ENCODE assay signal across 18 cellular contexts in the genomic region with DNA sequence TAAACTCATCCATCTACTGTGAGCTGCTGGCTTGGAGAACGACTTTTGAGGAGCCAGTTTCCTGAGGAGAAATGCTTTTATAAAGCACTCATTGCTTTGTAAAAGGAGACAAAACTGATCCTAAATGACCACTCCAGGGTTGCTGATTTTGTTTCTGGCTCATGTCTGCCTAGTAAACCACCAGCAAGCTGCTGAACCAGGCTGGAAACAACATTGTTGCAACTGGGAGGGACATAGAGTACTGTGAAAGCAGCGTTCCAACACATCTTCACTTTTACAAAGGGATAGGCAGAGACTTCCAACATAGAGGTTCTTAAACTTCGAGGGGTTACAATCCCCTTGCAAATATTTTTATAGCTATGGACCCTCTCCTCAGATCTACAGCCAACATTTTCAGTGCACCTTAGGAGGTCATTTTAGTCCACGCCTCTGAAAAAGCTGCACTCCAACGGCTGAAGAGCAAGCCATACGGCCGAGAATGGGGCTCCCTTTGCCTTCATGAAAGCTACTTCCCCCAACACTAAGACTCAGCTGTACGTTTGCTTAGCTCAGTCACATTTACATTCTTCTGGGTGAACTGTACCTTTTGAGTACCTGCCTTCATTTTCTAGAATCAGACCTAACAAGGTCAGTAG. TPM values are rescaled to one million over a fixed set of nuclear protein-coding genes. Genes with fewer than 3 reads are reported as not detected.
DNase-seq lines count a peak whose midpoint lies in the region; ATAC-seq, FAIRE-seq and TF ChIP-seq lines count a peak whose summit lies in the region.
"Had no signal": no experiment of that assay in that cellular context is flagged by ENCODE, and none has a peak within 500 bp of the region (broad histone marks: within the 10 kb centered on the region; RNA-seq: fewer than 3 reads in every experiment).

No MANE protein-coding gene starts in this region.

- H3K9ac ChIP-seq in H9 (ENCODE audit: extremely low read depth, insufficient read length, low read length) (no peak overlapping the region), OCI-LY3 (ENCODE audit: low read length) (no peak overlapping the region), HepG2 (ENCODE audit: insufficient read depth, low read depth, low read length) (no peak overlapping the region)

- no peak overlapping the region for H3K4me3 ChIP-seq in OCI-LY3 (ENCODE audit: low read length)
- H3K4me3 ChIP-seq in HepG2 (replicated peaks in 1 of 3; ENCODE audit: insufficient read depth in 1 of 3, low read depth in 2 of 3, low read length in 3 of 3) = no peak overlapping the region
- no peak overlapping the region for H3K4me3 ChIP-seq in Caco-2 (ENCODE audit: low read depth, low read length)
- H3K4me3 ChIP-seq in A673 (ENCODE audit: low read depth, low read length, poor library complexity, severe bottlenecking) = no peak overlapping the region
- H3K4me3 ChIP-seq: HAP-1, hepatocyte, right atrium auricular region had no signal

- no peak overlapping the region for H2BK5ac ChIP-seq in H9 (ENCODE audit: insufficient read length, low read length)

- no CpG with 5 or more reads among the region's 8 CpGs for WGBS in H9 (ENCODE audit: extremely low coverage, insufficient read length, low lambda C conversion rate)
- 89% methylated on average over 8 of the region's 8 CpGs for WGBS in HepG2 (ENCODE audit: low lambda C conversion rate)

- no peak for TF ChIP-seq EP300 in HepG2 (IDR thresholded peaks at IDR 0.05; ENCODE audit: low read depth in 2 of 2, low read length in 2 of 2)
- TF ChIP-seq EP300 in HepG2 (CRISPR knock-in tag; IDR thresholded peaks at IDR 0.05; ENCODE audit: borderline replicate concordance) = no peak

- H3K4me3 Mint-ChIP-seq in H9 (no peak overlapping the region), Caco-2 (ENCODE audit: unreplicated experiment) (no peak overlapping the region)
- H3K4me3 Mint-ChIP-seq: activated naive CD8-positive, alpha-beta T cell treated with anti-CD3 and anti-CD28 coated beads, Interleukin-2, amount 10 ng/mL, durations not matched to agents 7 days and 5 days; activated T-cell treated with anti-CD3 and anti-CD28 coated beads, Interleukin-2, amount 50 U/mL, for 24 hours had no signal

- H3K9me3 Mint-ChIP-seq in H9 = no peaks in the 10 kb centered on the region
- H3K9me3 Mint-ChIP-seq in Caco-2 (ENCODE audit: unreplicated experiment) = no peaks in the 10 kb centered on the region
- H3K9me3 Mint-ChIP-seq: activated naive CD8-positive, alpha-beta T cell treated with anti-CD3 and anti-CD28 coated beads, Interleukin-2, amount 10 ng/mL, durations not matched to agents 7 days and 5 days; activated T-cell treated with anti-CD3 and anti-CD28 coated beads, Interleukin-2, amount 50 U/mL, for 24 hours had no signal

- H3K36me3 ChIP-seq in OCI-LY3 (replicated peaks; ENCODE audit: low read depth, low read length) (peaks cover 39% of the 10 kb centered on the region), HepG2 (replicated peaks in 1 of 2; ENCODE audit: control insufficient read depth in 1 of 2, insufficient read depth in 2 of 2, low read length in 2 of 2) (peaks cover 11 to 17% of the 10 kb centered on the region in 2 experiments; a peak in 4 of 5 replicates), Caco-2 (ENCODE audit: control insufficient read depth, insufficient read depth, low read length) (no peaks in the 10 kb centered on the region), A673 (ENCODE audit: insufficient read depth, low read length, poor library complexity, severe bottlenecking) (peaks cover 15% of the 10 kb centered on the region)

- H3K23ac ChIP-seq in H9 (ENCODE audit: insufficient read length, low read depth, low read length) = no peak overlapping the region

- no peak overlapping the region for H4K8ac ChIP-seq in H9 (replicated peaks; ENCODE audit: insufficient read length, low read depth, low read length)

- CTCF ChIA-PET in HepG2 (lab: Yijun Ruan, JAX; ENCODE audit: low intra/inter-chr PET ratio, low total read pairs) (interaction anchor here (1.6 kb wide), 1 partner anchor 321 kb away, joined by 7 read pairs; no protein-coding TSS in a partner anchor), Caco-2 (lab: Charles Lee) (interaction anchor here (0.5 to 2.3 kb wide), 4 partner anchors 14 to 288 kb away, joined by 3 to 19 read pairs (median 5); no protein-coding TSS in a partner anchor), A673 (lab: Charles Lee) (interaction anchor here (1.0 to 1.4 kb wide), 2 partner anchors 234 to 242 kb away, joined by 3 read pairs; no protein-coding TSS in a partner anchor)

- in situ Hi-C loops in HepG2 (cut with HindIII; ENCODE audit: extremely low pct_ligation_motif_present, low pct_unique_long_range_greater_than_20kb) = loop anchor here (25.0 kb wide), 1 partner anchor 229 kb away; the partner anchor contains the start of gene GPR83

- H2BK120ac ChIP-seq in H9 (ENCODE audit: low read depth, low read length, poor library complexity, severe bottlenecking) = no peak overlapping the region

- H3K4ac ChIP-seq in H9 (ENCODE audit: low read depth, low read length) = no peak overlapping the region

- H3K27me3 ChIP-seq in H9 (ENCODE audit: insufficient read depth, low read length) (no peaks in the 10 kb centered on the region), OCI-LY3 (ENCODE audit: low read depth, low read length) (no peaks in the 10 kb centered on the region), HepG2 (ENCODE audit: control insufficient read depth in 1 of 2, insufficient read depth in 2 of 2, low read length in 2 of 2) (no peaks in the 10 kb centered on the region), Caco-2 (replicated peaks; ENCODE audit: control insufficient read depth, insufficient read depth, low read length) (no peaks in the 10 kb centered on the region), A673 (replicated peaks; ENCODE audit: insufficient read depth, low read depth, low read length, poor library complexity) (no peaks in the 10 kb centered on the region)
- H3K27me3 ChIP-seq: hepatocyte, right atrium auricular region had no signal

- H3K36me3 Mint-ChIP-seq in H9 (ENCODE audit: insufficient read depth in 1 of 3, low read depth in 3 of 3) = peaks cover 20 to 45% (median 38%) of the 10 kb centered on the region in 3 experiments
- H3K36me3 Mint-ChIP-seq in Caco-2 (ENCODE audit: insufficient read depth, unreplicated experiment) = peaks cover 54% of the 10 kb centered on the region

- BruUV-seq in HepG2 (replicated peaks; lab: Mats Ljungman, UMichigan) (no TSS peak), Caco-2 (replicated peaks; lab: Mats Ljungman, UMichigan) (no TSS peak), A673 (replicated peaks; lab: Mats Ljungman, UMichigan) (no TSS peak)

- H4K91ac ChIP-seq in H9 (ENCODE audit: insufficient read length, low read depth, low read length) = no peak overlapping the region

- no peak overlapping the region for H2BK12ac ChIP-seq in H9 (ENCODE audit: insufficient read length, low read depth, low read length)

- 0 out of 2 replicates have a peak, but pooled peaks cover 2% of the 10 kb centered on the region for H3K4me1 ChIP-seq in H9 (ENCODE audit: insufficient read depth, low read length)
- H3K4me1 ChIP-seq in OCI-LY3 (ENCODE audit: low read length) = peaks cover 25% of the 10 kb centered on the region
- peaks cover 8% of the 10 kb centered on the region; the same call in 1 of the 2 replicates for H3K4me1 ChIP-seq in HepG2 (ENCODE audit: insufficient read depth, low read length)
- H3K4me1 ChIP-seq in Caco-2 = no peaks in the 10 kb centered on the region
- peaks cover 16% of the 10 kb centered on the region for H3K4me1 ChIP-seq in A673 (ENCODE audit: insufficient read depth, low read length, poor library complexity, severe bottlenecking)
- H3K4me1 ChIP-seq: right atrium auricular region had no signal

- H3K4me2 ChIP-seq in H9 (ENCODE audit: insufficient read depth, insufficient read length, low read length) (no peak overlapping the region), OCI-LY3 (ENCODE audit: low read length) (peak overlapping the region; percentile 75), HepG2 (ENCODE audit: low read depth, low read length) (no peak overlapping the region)

- H3T11ph ChIP-seq in H9 (ENCODE audit: low read length) = no peak overlapping the region

- H2AFZ ChIP-seq in H9 (ENCODE audit: low read length) (no peak overlapping the region), OCI-LY3 (ENCODE audit: low read depth, low read length) (no peak overlapping the region), HepG2 (ENCODE audit: low read length) (no peak overlapping the region)
- H2AFZ ChIP-seq: hepatocyte had no signal

- no peak overlapping the region for H4K5ac ChIP-seq in H9 (ENCODE audit: insufficient read length, low read depth, low read length)

- no peaks in the 10 kb centered on the region for H3K27me3 Mint-ChIP-seq in H9 (ENCODE audit: low read depth)
- H3K27me3 Mint-ChIP-seq in Caco-2 (ENCODE audit: insufficient read depth, unreplicated experiment) = no peaks in the 10 kb centered on the region
- H3K27me3 Mint-ChIP-seq: activated naive CD8-positive, alpha-beta T cell treated with anti-CD3 and anti-CD28 coated beads, Interleukin-2, amount 10 ng/mL, durations not matched to agents 7 days and 5 days; activated T-cell treated with anti-CD3 and anti-CD28 coated beads, Interleukin-2, amount 50 U/mL, for 24 hours had no signal

- H3K56ac ChIP-seq in H9 (ENCODE audit: insufficient read length, low read depth, low read length) = no peak overlapping the region

- no peak for FAIRE-seq in HepG2 (lab: Jason Lieb, UNC)

- no peak overlapping the region for H2AK5ac ChIP-seq in H9 (ENCODE audit: insufficient read length, low read length)

- H3K18ac ChIP-seq in H9 (ENCODE audit: insufficient read length, low read depth, low read length) = no peak overlapping the region

- no peaks in the 10 kb centered on the region for H3K23me2 ChIP-seq in H9 (ENCODE audit: insufficient read length, low read depth, low read length, poor library complexity, severe bottlenecking)

- peaks cover 20 to 27% of the 10 kb centered on the region in 2 experiments for H3K4me1 Mint-ChIP-seq in H9
- peaks cover 8% of the 10 kb centered on the region for H3K4me1 Mint-ChIP-seq in Caco-2 (ENCODE audit: low read depth, unreplicated experiment)
- H3K4me1 Mint-ChIP-seq: activated naive CD8-positive, alpha-beta T cell treated with anti-CD3 and anti-CD28 coated beads, Interleukin-2, amount 10 ng/mL, durations not matched to agents 7 days and 5 days had no signal

- peak; percentile 50; the same call in 2 of the 3 replicates for ATAC-seq in HepG2

- H3K27ac Mint-ChIP-seq in H9 = peak overlapping the region in 2 of 3 experiments; percentile 65 to 75; a peak in 2 of 7 replicates
- no peak overlapping the region for H3K27ac Mint-ChIP-seq in Caco-2 (ENCODE audit: unreplicated experiment)
- H3K27ac Mint-ChIP-seq: activated naive CD8-positive, alpha-beta T cell treated with anti-CD3 and anti-CD28 coated beads, Interleukin-2, amount 10 ng/mL, durations not matched to agents 7 days and 5 days; activated T-cell treated with anti-CD3 and anti-CD28 coated beads, Interleukin-2, amount 50 U/mL, for 24 hours had no signal

- TF ChIP-seq RAD21 in HepG2 (CRISPR knock-in tag; IDR thresholded peaks at IDR 0.05) = no peak

- H3K9me3 ChIP-seq in H9 (ENCODE audit: control insufficient read depth, low read depth, low read length) = no peaks in the 10 kb centered on the region
- no peaks in the 10 kb centered on the region for H3K9me3 ChIP-seq in OCI-LY3 (ENCODE audit: insufficient read depth, low read length)
- no peaks in the 10 kb centered on the region for H3K9me3 ChIP-seq in HepG2 (ENCODE audit: low read length)
- H3K9me3 ChIP-seq in Caco-2 = no peaks in the 10 kb centered on the region
- no peaks in the 10 kb centered on the region for H3K9me3 ChIP-seq in A673 (ENCODE audit: low read depth, low read length, poor library complexity, severe bottlenecking)
- H3K9me3 ChIP-seq: HAP-1, right atrium auricular region had no signal

- POLR2A ChIA-PET in HepG2 (lab: Yijun Ruan, JAX) = no interaction called here
- POLR2A ChIA-PET in Caco-2 (lab: Charles Lee) = interaction anchor here (1.1 kb wide), 1 partner anchor 54 kb away, joined by 7 read pairs; the partner anchor contains the start of gene PANX1
- POLR2A ChIA-PET in A673 (lab: Charles Lee; ENCODE audit: low non-redundant PET) = no interaction called here

- intact Hi-C loops in HepG2 (cut with micrococcal nuclease; ENCODE audit: unreplicated experiment) = loop anchor here (2.0 to 5.0 kb wide), 2 partner anchors 53 to 144 kb away; no protein-coding TSS in a partner anchor
- intact Hi-C loops in Caco-2 (cut with micrococcal nuclease; ENCODE audit: unreplicated experiment) = loop anchor here (1.0 to 5.0 kb wide), 4 partner anchors 129 to 288 kb away; partner anchors contain the start of gene GPR83
- intact Hi-C loops in A673 (cut with micrococcal nuclease; ENCODE audit: unreplicated experiment) = loop anchor here (1.0 kb wide), 1 partner anchor 321 kb away; no protein-coding TSS in a partner anchor

- TF ChIP-seq POLR2A in HepG2 (IDR thresholded peaks at IDR 0.05; ENCODE audit: insufficient read depth in 1 of 2, low read depth in 2 of 2, low read length in 2 of 2) = no peak

- H3K14ac ChIP-seq in H9 (ENCODE audit: insufficient read depth, low read length) = no peak overlapping the region

- H4K20me1 ChIP-seq in H9 (ENCODE audit: control insufficient read depth, insufficient read depth, insufficient read length) (no peaks in the 10 kb centered on the region), OCI-LY3 (ENCODE audit: insufficient read depth, low read length) (no peaks in the 10 kb centered on the region), HepG2 (ENCODE audit: insufficient read depth, low read length) (peaks cover 2% of the 10 kb centered on the region; the same call in 1 of the 2 replicates)

- H3K79me2 ChIP-seq in H9 (ENCODE audit: insufficient read depth, low read length) = no peaks in the 10 kb centered on the region
- H3K79me2 ChIP-seq in OCI-LY3 (ENCODE audit: low read length) = no peaks in the 10 kb centered on the region
- no peaks in the 10 kb centered on the region for H3K79me2 ChIP-seq in HepG2 (ENCODE audit: insufficient read depth, low read length)

- H2BK20ac ChIP-seq in H9 (ENCODE audit: low read depth, low read length, poor library complexity, severe bottlenecking) = no peak overlapping the region

- TF ChIP-seq CTCF in H9 (conservative IDR thresholded peaks at IDR 0.05) (no peak), OCI-LY3 (IDR thresholded peaks at IDR 0.05; ENCODE audit: low read depth, low read length) (no peak), HepG2 (CRISPR knock-in tag; IDR thresholded peaks at IDR 0.05) (no peak), Caco-2 (IDR thresholded peaks at IDR 0.05; ENCODE audit: insufficient read depth in 1 of 2, low read depth in 1 of 2, low read length in 1 of 2, severe bottlenecking in 1 of 2, unreplicated experiment in 1 of 2) (no peak), A673 (conservative IDR thresholded peaks at IDR 0.05; ENCODE audit: low read depth, low read length) (no peak)

- H2BK15ac ChIP-seq in H9 (ENCODE audit: low read depth, low read length) = no peak overlapping the region

- no peaks in the 10 kb centered on the region for H3K79me1 ChIP-seq in H9 (ENCODE audit: insufficient read depth, low read depth, low read length, poor library complexity, severe bottlenecking)

- DNase-seq in H9 = no peak
- no peak for DNase-seq in HepG2 (ENCODE audit: low spot score)
- no peak for DNase-seq in Caco-2
- DNase-seq in T-helper 9 cell = no peak
- no peak for DNase-seq in superior temporal gyrus (ENCODE audit: extremely low spot score)
- no peak for DNase-seq in A673 (ENCODE audit: low spot score)
- DNase-seq: activated naive CD8-positive, alpha-beta T cell treated with anti-CD3 and anti-CD28 coated beads, Interleukin-2, amount 10 ng/mL, durations not matched to agents 7 days and 5 days; DND-41; effector CD8-positive, alpha-beta T cell; KG1; NCI-H1048; NCI-H2171 treated with DMSO at 0.1 percent for 48 hours; NCI-H774 had no signal

- H3K27ac ChIP-seq in H9 (ENCODE audit: insufficient read length, low read depth, low read length) = no peak overlapping the region
- H3K27ac ChIP-seq in OCI-LY3 (ENCODE audit: low read length) = no peak overlapping the region
- H3K27ac ChIP-seq in HepG2 (ENCODE audit: extremely low read length, insufficient read depth, low read length) = no peak overlapping the region
- H3K27ac ChIP-seq in A673 (ENCODE audit: low read depth, low read length, poor library complexity, severe bottlenecking) = no peak overlapping the region
- H3K27ac ChIP-seq: right atrium auricular region had no signal

RNA-seq across cellular contexts. Expression of gene PANX1, which starts 54.7 kb away (rescaled TPM):
- total RNA-seq in H9 (2021) (37.4 and 37.5 TPM in 2 replicates), HepG2 (2016; rRNA removed; fragmentation: Illumina TruSeq; extraction: Trizol) (21.7 and 24.8 TPM in 2 replicates), Caco-2 (2022) (33.1 and 36.6 TPM in 2 replicates), A673 (2021) (34.2 and 39.0 TPM in 2 replicates)
- total RNA-seq in HepG2 (2016; cell fraction: cytosol; rRNA removed; fragmentation: Illumina TruSeq; extraction: Trizol; ENCODE audit: low read depth) = 2.7 and 3.0 TPM in 2 replicates
- total RNA-seq in HepG2 (2016; cell fraction: insoluble cytoplasmic fraction; rRNA removed; fragmentation: Illumina TruSeq; extraction: Trizol) = 21.2 and 23.9 TPM in 2 replicates
- total RNA-seq in HepG2 (2016; cell fraction: membrane; rRNA removed; fragmentation: Illumina TruSeq; extraction: Trizol) = 10.3 and 10.9 TPM in 2 replicates
- total RNA-seq in HepG2 (2016; cell fraction: nucleus; rRNA removed; fragmentation: Illumina TruSeq; extraction: Trizol) = 24.8 and 25.7 TPM in 2 replicates
- polyA plus RNA-seq in HepG2 (2011; rRNA removed) = 8.3 and 8.5 TPM in 2 replicates
- 5.7 and 7.5 TPM in 2 replicates for polyA plus RNA-seq in HepG2 (2011; cell fraction: cytosol; rRNA removed)
- 3.6 and 4.1 TPM in 2 replicates for polyA plus RNA-seq in HepG2 (2011; cell fraction: nucleus; rRNA removed)
- 8.2 and 10.6 TPM in 2 replicates for polyA plus RNA-seq in HepG2 (2012)
- 2.0 and 2.5 TPM in 2 replicates for polyA plus RNA-seq in HepG2 (2016; cell fraction: cytosol; fragmentation: Illumina TruSeq; extraction: Trizol; ENCODE audit: low read depth)
- polyA plus RNA-seq in HepG2 (2016; cell fraction: insoluble cytoplasmic fraction; fragmentation: Illumina TruSeq; extraction: Trizol; ENCODE audit: low read depth) = 10.6 and 12.0 TPM in 2 replicates
- polyA plus RNA-seq in HepG2 (2016; cell fraction: membrane; fragmentation: Illumina TruSeq; extraction: Trizol; ENCODE audit: low read depth) = 4.3 and 5.2 TPM in 2 replicates
- 14.9 and 18.1 TPM in 2 replicates for polyA plus RNA-seq in HepG2 (2016; cell fraction: nucleus; fragmentation: Illumina TruSeq; extraction: Trizol; ENCODE audit: insufficient read depth, low read depth)
- polyA minus RNA-seq in HepG2 (2011; rRNA and poly(A)+ RNA removed; ENCODE audit: low replicate concordance) = 29.4 and 35.6 TPM in 2 replicates
- polyA minus RNA-seq in HepG2 (2011; cell fraction: cytosol; rRNA and poly(A)+ RNA removed) = 12.7 and 17.0 TPM in 2 replicates
- polyA minus RNA-seq in HepG2 (2011; cell fraction: nucleus; rRNA and poly(A)+ RNA removed) = 22.4 and 25.7 TPM in 2 replicates
